In genomic region chr5:178553517-178553916, GRCh38 we compare ENCODE assay signal across 26 cellular contexts. TPM values are rescaled to one million over a fixed set of nuclear protein-coding genes. Genes with fewer than 3 reads are reported as not detected.
DNase-seq lines count a peak whose midpoint lies in the region; ATAC-seq and TF ChIP-seq lines count a peak whose summit lies in the region.
"Had no signal": no experiment of that assay in that cellular context is flagged by ENCODE, and none has a peak within 500 bp of the region (broad histone marks: within the 10 kb centered on the region; RNA-seq: fewer than 3 reads in every experiment).

No MANE protein-coding gene starts in this region.

- H3K9me3 ChIP-seq in endodermal cell (ENCODE audit: control insufficient read depth, low read length) (no peaks in the 10 kb centered on the region), parathyroid adenoma (ENCODE audit: control insufficient read depth, low read length) (no peaks in the 10 kb centered on the region), stomach smooth muscle (ENCODE audit: control insufficient read depth in 2 of 2, low read length in 2 of 2) (no peaks in the 10 kb centered on the region), PC-3 (ENCODE audit: low read length) (no peaks in the 10 kb centered on the region)
- H3K9me3 ChIP-seq: BLaER1 treated with 17β-estradiol and CSF1 and Interleukin-3, amounts not matched to agents 10 nM and 100 nM; HAP-1; SJCRH30 had no signal

- H3K4me2 ChIP-seq in parathyroid adenoma (ENCODE audit: low read length) (peak overlapping the region; percentile 55), PC-3 (ENCODE audit: low read length) (no peak overlapping the region)
- H3K4me2 ChIP-seq: A549, GM23338, KMS-11 had no signal

- H3K27me3 ChIP-seq in endodermal cell (ENCODE audit: control insufficient read depth, insufficient read depth, low read length, poor library complexity, severe bottlenecking) (no peaks in the 10 kb centered on the region), parathyroid adenoma (ENCODE audit: control insufficient read depth, insufficient read depth, low read length) (no peaks in the 10 kb centered on the region), stomach smooth muscle (ENCODE audit: control insufficient read depth in 1 of 2, insufficient read depth in 2 of 2, low read length in 2 of 2) (no peaks in the 10 kb centered on the region), PC-3 (ENCODE audit: low read length) (peaks cover 45% of the 10 kb centered on the region)
- H3K27me3 ChIP-seq: BLaER1 treated with 17β-estradiol and CSF1 and Interleukin-3, amounts not matched to agents 10 nM and 100 nM; SJCRH30 had no signal

- H3K4me1 Mint-ChIP-seq in endodermal cell: peaks cover 43% of the 10 kb centered on the region
- H3K4me1 Mint-ChIP-seq: IgD-negative memory B cell had no signal

- H3K36me3 Mint-ChIP-seq in endodermal cell (ENCODE audit: low read depth): peaks cover 21% of the 10 kb centered on the region

- 93 to 96% methylated on average over 13 of the region's 13 CpGs for WGBS in endodermal cell (ENCODE audit: insufficient coverage in 1 of 2, insufficient read length in 1 of 2), 2 experiments

- H3K9ac ChIP-seq in endodermal cell (ENCODE audit: extremely low read depth, low read length, poor library complexity, severe bottlenecking): no peak overlapping the region
- H3K9ac ChIP-seq in parathyroid adenoma: no peak overlapping the region
- H3K9ac ChIP-seq in stomach smooth muscle (ENCODE audit: low read length in 2 of 2): no peak overlapping the region
- no peak overlapping the region for H3K9ac ChIP-seq in PC-3 (ENCODE audit: low read length)
- H3K9ac ChIP-seq: BLaER1 treated with 17β-estradiol and CSF1 and Interleukin-3, amounts not matched to agents 10 nM and 100 nM; KMS-11 had no signal

- H3K9me2 ChIP-seq in PC-3 (replicated peaks; ENCODE audit: low read length): no peaks in the 10 kb centered on the region

- POLR2A ChIA-PET in PC-3 (lab: Charles Lee; ENCODE audit: unreplicated experiment): no interaction called here

- ATAC-seq in HG02938 (IDR thresholded peaks at IDR 0.05; ENCODE audit: unreplicated experiment) (no peak), GM18520 (IDR thresholded peaks at IDR 0.05; ENCODE audit: unreplicated experiment) (no peak), PC-3 (no peak)
- ATAC-seq: A549, GM23338, SK-N-SH treated with all-trans-retinoic acid at 6 μM for 48 hours had no signal

- no peak overlapping the region for H3K4me3 Mint-ChIP-seq in endodermal cell
- H3K4me3 Mint-ChIP-seq: CD4-positive, alpha-beta T cell; GM23338; HFFc6; IgD-negative memory B cell had no signal

- H3K9me3 Mint-ChIP-seq in endodermal cell: no peaks in the 10 kb centered on the region
- H3K9me3 Mint-ChIP-seq: CD4-positive, alpha-beta T cell; GM23338; IgD-negative memory B cell had no signal

- no peak overlapping the region for H2AFZ ChIP-seq in parathyroid adenoma
- no peak overlapping the region for H2AFZ ChIP-seq in PC-3 (ENCODE audit: low read length)
- H2AFZ ChIP-seq: GM23338 had no signal

- CTCF ChIA-PET in PC-3 (lab: Charles Lee): no interaction called here

- no peaks in the 10 kb centered on the region for H4K20me1 ChIP-seq in PC-3 (ENCODE audit: low read length)
- H4K20me1 ChIP-seq: BLaER1 treated with 17β-estradiol and CSF1 and Interleukin-3, amounts not matched to agents 10 nM and 100 nM had no signal

- no peaks in the 10 kb centered on the region for H3K4me1 ChIP-seq in endodermal cell (ENCODE audit: control insufficient read depth, insufficient read depth, low read length)
- peaks cover 26% of the 10 kb centered on the region for H3K4me1 ChIP-seq in parathyroid adenoma
- H3K4me1 ChIP-seq in stomach smooth muscle (ENCODE audit: control insufficient read depth, insufficient read depth, low read length): peaks cover 15% of the 10 kb centered on the region
- no peaks in the 10 kb centered on the region for H3K4me1 ChIP-seq in PC-3 (ENCODE audit: insufficient read depth, low read length)
- H3K4me1 ChIP-seq: A549, HAP-1, SJCRH30 had no signal

- H3K27ac Mint-ChIP-seq in endodermal cell: no peak overlapping the region
- H3K27ac Mint-ChIP-seq: CD4-positive, alpha-beta T cell; GM23338; HFFc6 had no signal

- DNase-seq in endodermal cell: peak; percentile 28
- DNase-seq in mesenteric fat pad (ENCODE audit: low spot score): peak; percentile 64
- DNase-seq in EL: no peak
- DNase-seq in PC-3: no peak
- DNase-seq: AML-193; CD4-positive, alpha-beta T cell; HFFc6; MM.1S; NCI-H2029; NCI-H2227 treated with DMSO at 0.1 percent for 48 hours; NCI-H526 treated with DMSO at 0.1 percent for 48 hours; OCI-M1; SJCRH30 had no signal

- BruUV-seq in PC-3 (replicated peaks; lab: Mats Ljungman, UMichigan): no TSS peak

- H3K4me3 ChIP-seq in endodermal cell (ENCODE audit: low read length): no peak overlapping the region
- peak overlapping the region; percentile 19 for H3K4me3 ChIP-seq in parathyroid adenoma (ENCODE audit: low read depth, low read length)
- peak overlapping the region; percentile 8 to 9 for H3K4me3 ChIP-seq in stomach smooth muscle (ENCODE audit: low read length in 2 of 2)
- H3K4me3 ChIP-seq in PC-3 (ENCODE audit: low read length): no peak overlapping the region
- H3K4me3 ChIP-seq: A549; BLaER1 treated with 17β-estradiol and CSF1 and Interleukin-3, amounts not matched to agents 10 nM and 100 nM; GM23338; HAP-1; SJCRH30 had no signal

- H3F3A ChIP-seq in PC-3 (ENCODE audit: low read length, unreplicated experiment): no peaks in the 10 kb centered on the region

- intact Hi-C loops in PC-3 (cut with micrococcal nuclease): no loop called here

- no peaks in the 10 kb centered on the region for H3K36me3 ChIP-seq in endodermal cell (ENCODE audit: control insufficient read depth, insufficient read depth, low read length)
- no peaks in the 10 kb centered on the region for H3K36me3 ChIP-seq in parathyroid adenoma (ENCODE audit: control insufficient read depth, insufficient read depth, low read length)
- H3K36me3 ChIP-seq in stomach smooth muscle (ENCODE audit: control insufficient read depth in 2 of 2, insufficient read depth in 2 of 2, low read length in 2 of 2): no peaks in the 10 kb centered on the region
- no peaks in the 10 kb centered on the region for H3K36me3 ChIP-seq in PC-3 (ENCODE audit: low read depth, low read length)
- H3K36me3 ChIP-seq: BLaER1 treated with 17β-estradiol and CSF1 and Interleukin-3, amounts not matched to agents 10 nM and 100 nM; HAP-1; SJCRH30 had no signal

- H3K27ac ChIP-seq in endodermal cell (ENCODE audit: low read depth, low read length): no peak overlapping the region
- H3K27ac ChIP-seq in parathyroid adenoma: peak overlapping the region; percentile 77
- peak overlapping the region; percentile 66 for H3K27ac ChIP-seq in stomach smooth muscle (ENCODE audit: low read length)
- no peak overlapping the region for H3K27ac ChIP-seq in PC-3 (ENCODE audit: low read length)
- H3K27ac ChIP-seq: A549; BLaER1 treated with 17β-estradiol and CSF1 and Interleukin-3, amounts not matched to agents 10 nM and 100 nM; KMS-11; SJCRH30 had no signal

- no peaks in the 10 kb centered on the region for H3K27me3 Mint-ChIP-seq in endodermal cell (ENCODE audit: insufficient read depth)

- no peak for TF ChIP-seq CTCF in endodermal cell (conservative IDR thresholded peaks at IDR 0.05)
- no peak for TF ChIP-seq CTCF in parathyroid adenoma (IDR thresholded peaks at IDR 0.05)
- no peak for TF ChIP-seq CTCF in PC-3 (conservative IDR thresholded peaks at IDR 0.05; ENCODE audit: low read depth, low read length)

- H3K79me2 ChIP-seq in parathyroid adenoma (peaks cover 2% of the 10 kb centered on the region), PC-3 (ENCODE audit: low read length) (no peaks in the 10 kb centered on the region)

RNA-seq across cellular contexts. Expression of gene COL23A1, which starts 36.7 kb away (rescaled TPM):
- total RNA-seq in endodermal cell: 10 to 100 TPM; 50.2 to 71.3 TPM
- polyA plus RNA-seq in endodermal cell (2013, experiment 1 of 2): 11.1 TPM
- polyA plus RNA-seq in endodermal cell (2013, experiment 2 of 2): 11.1 TPM
- total RNA-seq in mesenteric fat pad: 0.55 TPM
- not detected in 2 replicates for total RNA-seq in PC-3 (2014; rRNA removed)
- total RNA-seq: CD4-positive, alpha-beta T cell; G401; HFFc6; NCI-H460; SJCRH30 had no signal
- polyA plus RNA-seq: A549 had no signal

Comparison
In these comparisons a context has a peak if more than half of its experiments do, and no peak if none do; other contexts are left out.
1. DNase-seq: peak in endodermal cell (single experiment) and mesenteric fat pad (single experiment); none in EL (single experiment) and PC-3 (single experiment).
2. H3K27ac ChIP-seq: peak in parathyroid adenoma (single experiment) and stomach smooth muscle (single experiment); none in endodermal cell (single experiment) and PC-3 (single experiment).
3. H3K4me3 ChIP-seq: peak in parathyroid adenoma (single experiment) and stomach smooth muscle (2 of 2); none in endodermal cell (single experiment) and PC-3 (single experiment).
4. RNA of gene COL23A1, which starts 36.7 kb away (total RNA-seq): 50.2 to 71.3 TPM in endodermal cell; 0.55 TPM in mesenteric fat pad (single experiment) and not detected in PC-3; every median in the first group is over 10 times any median in the second.